Comparison of ENCODE assay signal across 8 cellular contexts in the genomic region with DNA sequence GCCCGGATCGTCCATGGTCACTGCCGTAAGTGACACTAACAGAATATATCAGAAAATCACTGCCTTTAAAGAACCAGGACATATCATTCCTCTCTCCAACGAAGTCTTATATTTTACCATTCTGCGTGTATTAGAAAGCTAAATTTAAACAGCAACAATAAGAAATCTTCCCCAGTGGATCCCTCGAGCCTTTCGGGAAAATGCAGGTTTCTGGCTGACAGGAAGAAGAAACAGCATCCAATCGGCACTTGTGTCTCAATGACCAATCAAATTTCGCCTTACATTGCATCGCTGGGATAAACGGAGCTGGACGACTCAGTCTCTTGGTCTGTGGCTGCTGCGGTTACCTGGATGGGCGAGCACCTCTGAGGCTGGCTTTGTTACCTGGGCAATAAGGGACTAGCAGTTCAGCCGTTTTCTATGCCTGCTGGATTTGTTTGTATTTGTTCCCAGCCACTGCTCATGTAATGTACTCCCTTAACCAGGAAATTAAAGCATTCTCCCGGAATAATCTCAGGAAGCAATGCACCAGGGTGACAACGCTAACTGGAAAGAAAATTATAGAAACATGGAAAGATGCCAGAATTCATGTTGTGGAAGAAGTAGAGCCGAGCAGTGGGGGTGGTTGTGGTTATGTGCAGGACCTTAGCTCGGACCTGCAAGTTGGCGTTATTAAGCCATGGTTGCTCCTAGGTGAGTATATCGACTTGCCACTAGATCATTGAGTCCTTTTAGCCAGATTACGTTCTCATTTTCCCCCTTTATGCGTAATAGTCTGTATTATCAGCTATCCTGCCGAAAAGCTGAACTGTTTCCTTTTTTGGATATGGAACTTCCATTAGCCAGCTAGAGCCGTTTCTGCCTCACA. TPM values are rescaled to one million over a fixed set of nuclear protein-coding genes. Genes with fewer than 3 reads are reported as not detected.
DNase-seq lines count a peak whose midpoint lies in the region; ATAC-seq and TF ChIP-seq lines count a peak whose summit lies in the region.

A gene with protein sequence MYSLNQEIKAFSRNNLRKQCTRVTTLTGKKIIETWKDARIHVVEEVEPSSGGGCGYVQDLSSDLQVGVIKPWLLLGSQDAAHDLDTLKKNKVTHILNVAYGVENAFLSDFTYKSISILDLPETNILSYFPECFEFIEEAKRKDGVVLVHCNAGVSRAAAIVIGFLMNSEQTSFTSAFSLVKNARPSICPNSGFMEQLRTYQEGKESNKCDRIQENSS (plus strand): TSS at position 281 of the 868 bp plus-strand sequence. CDS start 187 bp downstream, at position 468.

- peak in 1 of 2 donors; percentile 47 for TF ChIP-seq RAD21 in liver (IDR thresholded peaks at IDR 0.05)

- TF ChIP-seq CTCF in CD14-positive monocyte (IDR thresholded peaks at IDR 0.05) (no peak), dorsolateral prefrontal cortex (IDR thresholded peaks at IDR 0.05 in 54 of 56, conservative IDR thresholded peaks at IDR 0.05 in 2 of 56; ENCODE audit: low read depth in 1 of 56, partially characterized antibody in 56 of 56) (peak in 16 of 56 donors; percentile 4 to 29 (median 16)), liver (IDR thresholded peaks at IDR 0.05; ENCODE audit: low read depth, low read length, missing input control) (no peak)

- no peaks in the 10 kb centered on the region for H3K36me3 Mint-ChIP-seq in CD14-positive monocyte

- peak within 1 kb of the TSS in 5 of 7 donors; percentile 20 to 77 (median 33) for H3K27ac Mint-ChIP-seq in CD14-positive monocyte

- DNase-seq in CD14-positive monocyte (ENCODE audit: low spot score), result peak; percentile 56
- peak; percentile 96 for DNase-seq in NCI-H526 treated with DMSO at 0.1 percent for 48 hours (lab: John Stamatoyannopoulos, UW)
- DNase-seq in activated CD4-positive, alpha-beta T cell treated with anti-CD3 and anti-CD28 coated beads, Interleukin-2, amount 50 U/mL, for 24 hours (ENCODE audit: low read depth in 1 of 2, low spot score in 1 of 2), result peak; percentile 83 to 85
- peak; percentile 58 to 97 (median 90) for DNase-seq in dorsolateral prefrontal cortex
- DNase-seq in stimulated activated CD4-positive, alpha-beta T cell treated with anti-CD3 and anti-CD28 coated beads, Interleukin-4, amount 100 ng/mL, for 24 hours, result peak; percentile 87

- peak within 1 kb of the TSS; percentile 57 to 96 (median 80) for H3K4me3 ChIP-seq in dorsolateral prefrontal cortex
- peak within 1 kb of the TSS; percentile 70 to 96 (median 93) for H3K4me3 ChIP-seq in liver (ENCODE audit: low read depth in 1 of 3, low read length in 3 of 3)

- 8% methylated on average over 25 of the region's 25 CpGs for WGBS in liver

- no peaks in the 10 kb centered on the region for H3K9me3 Mint-ChIP-seq in CD14-positive monocyte

- H3K27me3 ChIP-seq in dorsolateral prefrontal cortex (no peaks in the 10 kb centered on the region), liver (ENCODE audit: control insufficient read depth in 4 of 4, insufficient read depth in 4 of 4, low read length in 3 of 4) (no peaks in the 10 kb centered on the region)

- peaks cover 15% of the 10 kb centered on the region for H3K4me1 Mint-ChIP-seq in CD14-positive monocyte

- peak within 1 kb of the TSS; percentile 54 to 97 for H3K9ac ChIP-seq in liver (ENCODE audit: low read depth in 1 of 2, low read length in 2 of 2)

- H3K27ac ChIP-seq in dorsolateral prefrontal cortex, result peak within 1 kb of the TSS; percentile 51 to 99 (median 88)
- H3K27ac ChIP-seq in liver (ENCODE audit: low read depth in 1 of 2, low read length in 2 of 2), result peak within 1 kb of the TSS; percentile 80 to 83

- ATAC-seq in GM19351 (IDR thresholded peaks at IDR 0.05; ENCODE audit: unreplicated experiment) (peak; percentile 82), HG03520 (IDR thresholded peaks at IDR 0.05; ENCODE audit: unreplicated experiment) (peak; percentile 83)

- intact Hi-C loops in CD14-positive monocyte (cut with micrococcal nuclease) (no loop called here), dorsolateral prefrontal cortex (cut with DNase I) (loop anchor here (1.0 to 2.0 kb wide), 2 partner anchors 40 to 46 kb away; a partner anchor contains a TSS)

- no peaks in the 10 kb centered on the region for H3K9me3 ChIP-seq in liver (ENCODE audit: control insufficient read depth in 4 of 4, low read length in 3 of 4)

- peak within 1 kb of the TSS; percentile 96 to 98 for H3K4me3 Mint-ChIP-seq in CD14-positive monocyte

- H3K27me3 Mint-ChIP-seq in CD14-positive monocyte (ENCODE audit: low read depth in 3 of 3), result peaks cover 5 to 22% (median 22%) of the 10 kb centered on the region in 3 donors

- peaks cover 0 to 13% (median 3%) of the 10 kb centered on the region in 4 donors for H3K4me1 ChIP-seq in liver (ENCODE audit: control insufficient read depth in 4 of 4, insufficient read depth in 4 of 4, low read length in 3 of 4)

- no peaks in the 10 kb centered on the region for H3K36me3 ChIP-seq in liver (ENCODE audit: control insufficient read depth in 4 of 4, insufficient read depth in 3 of 4, low read depth in 1 of 4, low read length in 3 of 4)

TF ChIP-seq in liver, 16 proteins besides CTCF, POLR2A, EP300 and RAD21:
- TF ChIP-seq TAF1 (conservative IDR thresholded peaks at IDR 0.05) (peak; percentile 82), FOXA1 (IDR thresholded peaks at IDR 0.05) (no peak), YY1 (IDR thresholded peaks at IDR 0.05) (peak; percentile 91), NR2F2 (IDR thresholded peaks at IDR 0.05) (no peak), EGR1 (IDR thresholded peaks at IDR 0.05; ENCODE audit: low read depth in 2 of 2) (peak in 1 of 2 donors; percentile 28), FOXA2 (IDR thresholded peaks at IDR 0.05) (no peak), GABPA (IDR thresholded peaks at IDR 0.05 in 1 of 2, conservative IDR thresholded peaks at IDR 0.05 in 1 of 2) (peak; percentile 24 to 70), RXRA (IDR thresholded peaks at IDR 0.05) (peak; percentile 29 to 49), JUND (IDR thresholded peaks at IDR 0.05) (peak in 1 of 2 donors; percentile 49), HNF4A (conservative IDR thresholded peaks at IDR 0.05) (peak in 1 of 2 donors; percentile 9), SP1 (IDR thresholded peaks at IDR 0.05) (peak; percentile 95), HNF4G (IDR thresholded peaks at IDR 0.05) (peak; percentile 18)
- TF ChIP-seq, protein P1, sequence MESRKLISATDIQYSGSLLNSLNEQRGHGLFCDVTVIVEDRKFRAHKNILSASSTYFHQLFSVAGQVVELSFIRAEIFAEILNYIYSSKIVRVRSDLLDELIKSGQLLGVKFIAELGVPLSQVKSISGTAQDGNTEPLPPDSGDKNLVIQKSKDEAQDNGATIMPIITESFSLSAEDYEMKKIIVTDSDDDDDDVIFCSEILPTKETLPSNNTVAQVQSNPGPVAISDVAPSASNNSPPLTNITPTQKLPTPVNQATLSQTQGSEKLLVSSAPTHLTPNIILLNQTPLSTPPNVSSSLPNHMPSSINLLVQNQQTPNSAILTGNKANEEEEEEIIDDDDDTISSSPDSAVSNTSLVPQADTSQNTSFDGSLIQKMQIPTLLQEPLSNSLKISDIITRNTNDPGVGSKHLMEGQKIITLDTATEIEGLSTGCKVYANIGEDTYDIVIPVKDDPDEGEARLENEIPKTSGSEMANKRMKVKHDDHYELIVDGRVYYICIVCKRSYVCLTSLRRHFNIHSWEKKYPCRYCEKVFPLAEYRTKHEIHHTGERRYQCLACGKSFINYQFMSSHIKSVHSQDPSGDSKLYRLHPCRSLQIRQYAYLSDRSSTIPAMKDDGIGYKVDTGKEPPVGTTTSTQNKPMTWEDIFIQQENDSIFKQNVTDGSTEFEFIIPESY (IDR thresholded peaks at IDR 0.05), result peak; percentile 30
- TF ChIP-seq, protein P2, sequence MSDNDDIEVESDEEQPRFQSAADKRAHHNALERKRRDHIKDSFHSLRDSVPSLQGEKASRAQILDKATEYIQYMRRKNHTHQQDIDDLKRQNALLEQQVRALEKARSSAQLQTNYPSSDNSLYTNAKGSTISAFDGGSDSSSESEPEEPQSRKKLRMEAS (IDR thresholded peaks at IDR 0.05), result peak; percentile 15
- TF ChIP-seq, protein P3, sequence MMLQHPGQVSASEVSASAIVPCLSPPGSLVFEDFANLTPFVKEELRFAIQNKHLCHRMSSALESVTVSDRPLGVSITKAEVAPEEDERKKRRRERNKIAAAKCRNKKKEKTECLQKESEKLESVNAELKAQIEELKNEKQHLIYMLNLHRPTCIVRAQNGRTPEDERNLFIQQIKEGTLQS (IDR thresholded peaks at IDR 0.05), result no peak
- TF ChIP-seq, protein P4, sequence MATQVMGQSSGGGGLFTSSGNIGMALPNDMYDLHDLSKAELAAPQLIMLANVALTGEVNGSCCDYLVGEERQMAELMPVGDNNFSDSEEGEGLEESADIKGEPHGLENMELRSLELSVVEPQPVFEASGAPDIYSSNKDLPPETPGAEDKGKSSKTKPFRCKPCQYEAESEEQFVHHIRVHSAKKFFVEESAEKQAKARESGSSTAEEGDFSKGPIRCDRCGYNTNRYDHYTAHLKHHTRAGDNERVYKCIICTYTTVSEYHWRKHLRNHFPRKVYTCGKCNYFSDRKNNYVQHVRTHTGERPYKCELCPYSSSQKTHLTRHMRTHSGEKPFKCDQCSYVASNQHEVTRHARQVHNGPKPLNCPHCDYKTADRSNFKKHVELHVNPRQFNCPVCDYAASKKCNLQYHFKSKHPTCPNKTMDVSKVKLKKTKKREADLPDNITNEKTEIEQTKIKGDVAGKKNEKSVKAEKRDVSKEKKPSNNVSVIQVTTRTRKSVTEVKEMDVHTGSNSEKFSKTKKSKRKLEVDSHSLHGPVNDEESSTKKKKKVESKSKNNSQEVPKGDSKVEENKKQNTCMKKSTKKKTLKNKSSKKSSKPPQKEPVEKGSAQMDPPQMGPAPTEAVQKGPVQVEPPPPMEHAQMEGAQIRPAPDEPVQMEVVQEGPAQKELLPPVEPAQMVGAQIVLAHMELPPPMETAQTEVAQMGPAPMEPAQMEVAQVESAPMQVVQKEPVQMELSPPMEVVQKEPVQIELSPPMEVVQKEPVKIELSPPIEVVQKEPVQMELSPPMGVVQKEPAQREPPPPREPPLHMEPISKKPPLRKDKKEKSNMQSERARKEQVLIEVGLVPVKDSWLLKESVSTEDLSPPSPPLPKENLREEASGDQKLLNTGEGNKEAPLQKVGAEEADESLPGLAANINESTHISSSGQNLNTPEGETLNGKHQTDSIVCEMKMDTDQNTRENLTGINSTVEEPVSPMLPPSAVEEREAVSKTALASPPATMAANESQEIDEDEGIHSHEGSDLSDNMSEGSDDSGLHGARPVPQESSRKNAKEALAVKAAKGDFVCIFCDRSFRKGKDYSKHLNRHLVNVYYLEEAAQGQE (IDR thresholded peaks at IDR 0.05), result peak; percentile 85
TF ChIP-seq in liver: peak in this region for 12.

RNA-seq across cellular contexts. Expression of the gene that starts here (rescaled TPM):
- polyA plus RNA-seq in CD14-positive monocyte (under 1 TPM; 0.25 to 0.30 TPM), liver (under 1 TPM; 0.27 to 0.28 TPM)
- total RNA-seq in dorsolateral prefrontal cortex (10 to 100 TPM in 82 of 120 experiments, 1 to 10 TPM in 38; 5.2 to 20.4 (median 11.3) TPM), liver (1 to 10 TPM; 1.1 to 2.2 TPM)

Comparison
In these comparisons a context has a peak if more than half of its experiments do, and no peak if none do; other contexts are left out.
1. Peak in every context shown above with its lines: DNase-seq, ATAC-seq, H3K4me3 ChIP-seq and H3K27ac ChIP-seq.
2. Peak in DNase-seq in CD14-positive monocyte; RNA of the gene not detected or under 1 TPM.
3. intact Hi-C loops: an anchor here in dorsolateral prefrontal cortex (1.0 to 2.0 kb wide); none called in CD14-positive monocyte.